Comparison of ENCODE assay signal across 19 cellular contexts in genomic region chr13:109949395-109949794, GRCh38.
DNase-seq lines count a peak whose midpoint lies in the region; ATAC-seq and TF ChIP-seq lines count a peak whose summit lies in the region.
"Had no signal": no experiment of that assay in that cellular context is flagged by ENCODE, and none has a peak within 500 bp of the region (broad histone marks: within the 10 kb centered on the region; RNA-seq: fewer than 3 reads in every experiment).

No MANE protein-coding gene starts in this region.

- TF ChIP-seq CTCF in brain microvascular endothelial cell (IDR thresholded peaks at IDR 0.05; ENCODE audit: low read depth, low read length, missing control alignments), result no peak
- TF ChIP-seq CTCF in fibroblast of the aortic adventitia (IDR thresholded peaks at IDR 0.05; ENCODE audit: insufficient read depth, low read length), result no peak
- TF ChIP-seq CTCF in tibial nerve (IDR thresholded peaks at IDR 0.05), result no peak

- TF ChIP-seq POLR2A in tibial nerve (IDR thresholded peaks at IDR 0.05), result no peak

- peak; percentile 20 for DNase-seq in A172 (ENCODE audit: low spot score)
- peak; percentile 20 for DNase-seq in HCEC 1CT
- DNase-seq in brain microvascular endothelial cell, result peak; percentile 26
- peak; percentile 3 for DNase-seq in fibroblast of the aortic adventitia (ENCODE audit: low read depth)
- DNase-seq in tibial nerve (ENCODE audit: low spot score in 2 of 2), result no peak
- no peak for DNase-seq in stimulated activated CD4-positive, alpha-beta T cell treated with anti-CD3 and anti-CD28 coated beads, Interleukin-15, amount 100 ng/mL, for 24 hours
- DNase-seq: NCI-H1105, NCI-H146, NCI-H2081, NCI-H2171, NCI-H524 treated with DMSO at 0.1 percent for 48 hours, NCI-H82 had no signal

- 75 to 92% methylated on average over 1 of the region's 1 CpG for WGBS in tibial nerve, 2 donors

- no peaks in the 10 kb centered on the region for H3K4me1 ChIP-seq in tibial nerve
- H3K4me1 ChIP-seq: SJSA1 had no signal

- H3K27me3 ChIP-seq in brain microvascular endothelial cell (replicated peaks) (no peaks in the 10 kb centered on the region), tibial nerve (no peaks in the 10 kb centered on the region)
- H3K27me3 ChIP-seq: SJSA1 had no signal

- TF ChIP-seq EP300 in tibial nerve (IDR thresholded peaks at IDR 0.05), result no peak

- no peaks in the 10 kb centered on the region for H3K9me3 ChIP-seq in tibial nerve

- H3K4me3 ChIP-seq in brain microvascular endothelial cell (ENCODE audit: low read depth, low read length) (no peak overlapping the region), fibroblast of the aortic adventitia (ENCODE audit: low read depth, low read length) (no peak overlapping the region), tibial nerve (no peak overlapping the region)
- H3K4me3 ChIP-seq: SJSA1 had no signal

- H3K36me3 ChIP-seq in brain microvascular endothelial cell (replicated peaks) (no peaks in the 10 kb centered on the region), tibial nerve (no peaks in the 10 kb centered on the region)
- H3K36me3 ChIP-seq: SJSA1 had no signal

- in situ Hi-C loops in brain microvascular endothelial cell (cut with HindIII; ENCODE audit: low pct_ligation_motif_present, low sequenced_read_pairs), result no loop called here

- ATAC-seq in HG03457 (IDR thresholded peaks at IDR 0.05; ENCODE audit: unreplicated experiment) (no peak), HG02938 (IDR thresholded peaks at IDR 0.05; ENCODE audit: unreplicated experiment) (no peak)
- ATAC-seq: Right ventricle myocardium inferior had no signal

- H3K27ac ChIP-seq in brain microvascular endothelial cell (no peak overlapping the region), tibial nerve (no peak overlapping the region)
- H3K27ac ChIP-seq: 22Rv1, HL-60, KMS-11, SJSA1 had no signal

Comparison
In these comparisons a context has a peak if more than half of its experiments do, and no peak if none do; other contexts are left out.
1. DNase-seq: peak in A172 (single experiment), HCEC 1CT (single experiment), brain microvascular endothelial cell (single experiment) and fibroblast of the aortic adventitia (single experiment); none in tibial nerve (0 of 2) and stimulated activated CD4-positive, alpha-beta T cell treated with anti-CD3 and anti-CD28 coated beads, Interleukin-15, amount 100 ng/mL, for 24 hours (single experiment).